In the genomic region with DNA sequence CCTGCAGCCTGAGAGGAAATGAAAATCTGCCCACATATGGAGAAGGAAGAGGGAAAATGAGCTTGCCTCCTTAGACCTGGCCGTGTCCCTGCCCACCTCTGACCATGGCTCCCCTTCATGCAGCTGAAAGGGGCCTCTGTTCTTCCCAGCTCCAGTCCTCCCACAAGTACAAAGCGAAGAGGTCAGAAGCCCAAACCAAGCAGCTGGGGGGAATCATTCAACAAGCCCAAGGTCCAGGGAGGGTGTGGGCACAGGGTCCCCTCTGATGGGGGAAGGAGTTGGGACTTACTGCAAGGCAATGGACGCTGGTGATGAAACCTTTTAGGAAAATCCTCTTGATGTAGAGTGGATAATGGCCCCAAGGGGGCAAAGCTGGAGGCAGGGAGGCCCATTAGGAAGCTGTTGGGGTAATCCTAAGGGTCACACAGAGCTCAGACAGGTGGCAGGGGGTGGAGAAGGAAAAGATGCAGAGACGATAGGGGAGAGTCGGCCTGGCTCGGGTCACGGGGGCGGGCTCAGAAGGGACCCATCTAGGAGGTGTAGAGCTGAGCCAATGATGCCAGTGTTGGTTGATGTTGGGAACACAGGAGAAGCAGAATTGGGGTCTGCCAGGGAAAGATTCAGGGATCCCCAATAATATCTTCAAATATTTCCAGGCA, we compare ENCODE assay signal across 12 cellular contexts. TPM values are rescaled to one million over a fixed set of nuclear protein-coding genes. Genes with fewer than 3 reads are reported as not detected.
"Had no signal": no experiment of that assay in that cellular context is flagged by ENCODE, and none has a peak within 500 bp of the region (broad histone marks: within the 10 kb centered on the region; RNA-seq: fewer than 3 reads in every experiment).

No MANE protein-coding gene starts in this region.

- H3K27ac ChIP-seq: heart right ventricle, pancreas, stomach, uterus had no signal

- H3K4me3 ChIP-seq: heart right ventricle, pancreas, stomach, uterus had no signal

- H3K27me3 ChIP-seq: heart right ventricle, pancreas, uterus had no signal

- H3K4me1 ChIP-seq: heart right ventricle, pancreas, uterus had no signal

- H3K4me3 Mint-ChIP-seq: activated CD8-positive, alpha-beta memory T cell treated with anti-CD3 and anti-CD28 coated beads, Interleukin-2, amount 10 ng/mL, durations not matched to agents 7 days and 5 days; neural crest cell had no signal

- H3K27ac Mint-ChIP-seq: activated CD8-positive, alpha-beta memory T cell treated with anti-CD3 and anti-CD28 coated beads, Interleukin-2, amount 10 ng/mL, durations not matched to agents 7 days and 5 days had no signal

- H3K36me3 ChIP-seq: heart right ventricle, pancreas, stomach, uterus had no signal

- H3K36me3 Mint-ChIP-seq: activated CD8-positive, alpha-beta memory T cell treated with anti-CD3 and anti-CD28 coated beads, Interleukin-2, amount 10 ng/mL, durations not matched to agents 7 days and 5 days had no signal

- H3K9me3 ChIP-seq: pancreas had no signal

- DNase-seq: activated CD4-positive, alpha-beta T cell treated with anti-CD3 and anti-CD28 coated beads for 1 hour; activated CD4-positive, alpha-beta T cell treated with anti-CD3 and anti-CD28 coated beads, Interleukin-2, amount 50 U/mL, for 48 hours; activated CD8-positive, alpha-beta memory T cell treated with anti-CD3 and anti-CD28 coated beads, Interleukin-2, amount 10 ng/mL, durations not matched to agents 7 days and 5 days; heart right ventricle; pancreas; stimulated activated CD4-positive, alpha-beta T cell treated with anti-CD3 and anti-CD28 coated beads, Interleukin-4, amount 100 ng/mL, for 4 hours; stomach; uterus had no signal

RNA-seq across cellular contexts. Expression of a gene that starts 16.1 kb away (rescaled TPM):
- total RNA-seq: activated CD8-positive, alpha-beta memory T cell treated with anti-CD3 and anti-CD28 coated beads, Interleukin-2, amount 10 ng/mL, durations not matched to agents 7 days and 5 days; heart right ventricle; kidney epithelial cell; liver; neural crest cell; T-helper 2 cell treated with Interferon-gamma antibody and Interleukin-4, amounts not matched to agents 100 ng/mL and 5 ng/mL, for 36 hours had no signal
- polyA plus RNA-seq: heart right ventricle, liver, stomach had no signal
